In genomic region chr19:29855087-29855486, GRCh38 we compare ENCODE assay signal across 3 cellular contexts.
TF ChIP-seq lines count a peak whose summit lies in the region.

No MANE protein-coding gene starts in this region.

TF ChIP-seq in IMR-90, 13 proteins besides CTCF, POLR2A, EP300 and RAD21:
- TF ChIP-seq RFX5 (IDR thresholded peaks at IDR 0.05; ENCODE audit: low read depth, low read length) (no peak), USF2 (IDR thresholded peaks at IDR 0.05; ENCODE audit: low read depth, low read length) (peak; percentile 36; the same call in 1 of the 2 replicates)

TF ChIP-seq in GM12878, 131 proteins besides CTCF, POLR2A, EP300 and RAD21:
- TF ChIP-seq RELB (IDR thresholded peaks at IDR 0.05; ENCODE audit: low read depth) (no peak), USF2 (IDR thresholded peaks at IDR 0.05; ENCODE audit: borderline replicate concordance, low read depth, low read length) (no peak), CEBPZ (IDR thresholded peaks at IDR 0.05; ENCODE audit: low read depth, low read length) (no peak), NKRF (conservative IDR thresholded peaks at IDR 0.05) (no peak), USF1 (IDR thresholded peaks at IDR 0.05; ENCODE audit: borderline replicate concordance, extremely low read length, insufficient read depth, low read depth, low read length) (peak; percentile 8)

TF ChIP-seq in HepG2, 621 proteins besides CTCF, POLR2A, EP300 and RAD21:
- TF ChIP-seq NFYC (CRISPR knock-in tag; IDR thresholded peaks at IDR 0.05) (peak; percentile 55), RAD51 (IDR thresholded peaks at IDR 0.05; ENCODE audit: borderline replicate concordance) (peak; percentile 52; the same call in 1 of the 2 replicates), ZBTB38 (CRISPR knock-in tag; IDR thresholded peaks at IDR 0.05) (no peak), CBX2 (IDR thresholded peaks at IDR 0.05; ENCODE audit: low read depth, low read length) (no peak), CBX2 (CRISPR knock-in tag; IDR thresholded peaks at IDR 0.05; ENCODE audit: low read depth) (no peak), USF2 (IDR thresholded peaks at IDR 0.05; ENCODE audit: low read depth, low read length) (peak; percentile 35; the same call in 1 of the 2 replicates), USF2 (CRISPR knock-in tag; IDR thresholded peaks at IDR 0.05; ENCODE audit: borderline replicate concordance) (no peak; the same call in 1 of the 2 replicates), NFYB (CRISPR knock-in tag; IDR thresholded peaks at IDR 0.05) (peak; percentile 56), ZNF260 (CRISPR knock-in tag; IDR thresholded peaks at IDR 0.05; ENCODE audit: borderline replicate concordance, low read depth) (no peak)
